ENCODE assay signal across 16 cellular contexts in the genomic region with DNA sequence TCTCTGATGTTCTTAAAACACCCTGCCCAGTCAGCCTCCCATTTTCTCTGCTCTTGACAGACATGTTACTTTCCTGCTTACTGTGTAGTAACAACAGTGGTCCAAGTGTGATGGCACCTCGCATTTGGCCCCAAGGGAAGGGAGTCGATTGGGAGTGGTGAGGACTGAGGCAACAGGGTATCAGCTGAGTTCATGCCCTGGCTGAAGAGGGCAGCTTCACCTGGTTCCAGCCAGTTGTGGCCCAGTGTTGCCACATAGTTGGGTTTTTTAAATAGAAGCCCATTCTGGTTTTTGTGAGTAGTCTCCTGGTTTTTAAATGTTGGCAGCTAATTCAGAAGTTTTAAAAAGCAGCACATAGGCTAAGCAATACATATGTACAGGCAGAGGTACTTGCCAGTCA. TPM values are rescaled to one million over a fixed set of nuclear protein-coding genes. Genes with fewer than 3 reads are reported as not detected.
DNase-seq lines count a peak whose midpoint lies in the region; ATAC-seq, FAIRE-seq and TF ChIP-seq lines count a peak whose summit lies in the region.
"Had no signal": no experiment of that assay in that cellular context is flagged by ENCODE, and none has a peak within 500 bp of the region (broad histone marks: within the 10 kb centered on the region; RNA-seq: fewer than 3 reads in every experiment).

No MANE protein-coding gene starts in this region.

- TF ChIP-seq CTCF in HepG2 (CRISPR knock-in tag; IDR thresholded peaks at IDR 0.05), result no peak
- no peak for TF ChIP-seq CTCF in right lobe of liver (IDR thresholded peaks at IDR 0.05)

- TF ChIP-seq POLR2A in HepG2 (IDR thresholded peaks at IDR 0.05; ENCODE audit: insufficient read depth in 1 of 2, low read depth in 2 of 2, low read length in 2 of 2) (no peak), right lobe of liver (IDR thresholded peaks at IDR 0.05) (no peak)

- intact Hi-C loops in HepG2 (cut with micrococcal nuclease; ENCODE audit: unreplicated experiment), result no loop called here
- intact Hi-C loops in right lobe of liver (cut with DNase I), result no loop called here

- H3K9me3 ChIP-seq in HepG2 (ENCODE audit: low read length) (no peaks in the 10 kb centered on the region), right lobe of liver (no peaks in the 10 kb centered on the region)
- H3K9me3 ChIP-seq: BLaER1 treated with 17β-estradiol and CSF1 and Interleukin-3, amounts not matched to agents 10 nM and 100 nM had no signal

- WGBS in HepG2 (ENCODE audit: low lambda C conversion rate), result 97% methylated on average over 2 of the region's 2 CpGs
- WGBS in right lobe of liver (ENCODE audit: insufficient coverage, low coverage, low lambda C conversion rate, missing lambda C conversion rate), result no CpG with 5 or more reads among the region's 2 CpGs

- H3K27me3 Mint-ChIP-seq in activated T-cell treated with anti-CD3 and anti-CD28 coated beads, Interleukin-2, amount 50 U/mL, for 72 hours (ENCODE audit: low read depth), result no peaks in the 10 kb centered on the region
- no peaks in the 10 kb centered on the region for H3K27me3 Mint-ChIP-seq in activated T-helper 17 cell treated with anti-CD3 and anti-CD28 coated beads, Interleukin-2, amount 50 U/mL, for 72 hours
- H3K27me3 Mint-ChIP-seq: B cell had no signal

- no peak overlapping the region for H2AFZ ChIP-seq in HepG2 (ENCODE audit: low read length)

- no peaks in the 10 kb centered on the region for H3K4me1 Mint-ChIP-seq in activated T-cell treated with anti-CD3 and anti-CD28 coated beads, Interleukin-2, amount 50 U/mL, for 72 hours (ENCODE audit: low read depth)
- no peaks in the 10 kb centered on the region for H3K4me1 Mint-ChIP-seq in activated T-helper 17 cell treated with anti-CD3 and anti-CD28 coated beads, Interleukin-2, amount 50 U/mL, for 72 hours
- H3K4me1 Mint-ChIP-seq: B cell had no signal

- H3K36me3 ChIP-seq in HepG2 (replicated peaks in 1 of 2; ENCODE audit: control insufficient read depth in 1 of 2, insufficient read depth in 2 of 2, low read length in 2 of 2) (peaks cover 50 to 68% of the 10 kb centered on the region in 2 experiments), right lobe of liver (peaks cover 0 to 41% (median 14%) of the 10 kb centered on the region in 4 donors)

- no peak overlapping the region for H3K4me3 ChIP-seq in HepG2 (replicated peaks in 1 of 3; ENCODE audit: insufficient read depth in 1 of 3, low read depth in 2 of 3, low read length in 3 of 3)
- no peak overlapping the region for H3K4me3 ChIP-seq in right lobe of liver
- H3K4me3 ChIP-seq: BLaER1 treated with 17β-estradiol and CSF1 and Interleukin-3, amounts not matched to agents 10 nM and 100 nM had no signal

- H3K27ac Mint-ChIP-seq in activated T-cell treated with anti-CD3 and anti-CD28 coated beads, Interleukin-2, amount 50 U/mL, for 72 hours, result peak overlapping the region; percentile 30
- peak overlapping the region; percentile 33 for H3K27ac Mint-ChIP-seq in activated T-helper 17 cell treated with anti-CD3 and anti-CD28 coated beads, Interleukin-2, amount 50 U/mL, for 72 hours
- H3K27ac Mint-ChIP-seq: B cell; CD8-positive, alpha-beta T cell; HFFc6 had no signal

- H3K27ac ChIP-seq in HepG2 (ENCODE audit: extremely low read length, insufficient read depth, low read length) (no peak overlapping the region), right lobe of liver (no peak overlapping the region)
- H3K27ac ChIP-seq: BLaER1 treated with 17β-estradiol and CSF1 and Interleukin-3, amounts not matched to agents 10 nM and 100 nM had no signal

- no peaks in the 10 kb centered on the region for H3K9me3 Mint-ChIP-seq in activated T-cell treated with anti-CD3 and anti-CD28 coated beads, Interleukin-2, amount 50 U/mL, for 72 hours
- H3K9me3 Mint-ChIP-seq in activated T-helper 17 cell treated with anti-CD3 and anti-CD28 coated beads, Interleukin-2, amount 50 U/mL, for 72 hours, result no peaks in the 10 kb centered on the region
- H3K9me3 Mint-ChIP-seq: CD8-positive, alpha-beta T cell; HFFc6 had no signal

- ATAC-seq in activated T-cell treated with anti-CD3 and anti-CD28 coated beads, Interleukin-2, amount 50 U/mL, for 72 hours (replicated peaks in 1 of 2), result no peak
- ATAC-seq in HepG2 (no peak), right lobe of liver (no peak), GM18520 (IDR thresholded peaks at IDR 0.05; ENCODE audit: unreplicated experiment) (no peak)
- ATAC-seq in activated T-helper 17 cell treated with anti-CD3 and anti-CD28 coated beads, Interleukin-2, amount 50 U/mL, for 72 hours (replicated peaks), result no peak
- ATAC-seq: CD8-positive, alpha-beta T cell; HCT116 had no signal

- no peak for TF ChIP-seq RAD21 in HepG2 (CRISPR knock-in tag; IDR thresholded peaks at IDR 0.05)

- no peak overlapping the region for H3K4me3 Mint-ChIP-seq in activated T-cell treated with anti-CD3 and anti-CD28 coated beads, Interleukin-2, amount 50 U/mL, for 72 hours
- no peak overlapping the region for H3K4me3 Mint-ChIP-seq in activated T-helper 17 cell treated with anti-CD3 and anti-CD28 coated beads, Interleukin-2, amount 50 U/mL, for 72 hours
- H3K4me3 Mint-ChIP-seq: B cell; CD8-positive, alpha-beta T cell; HFFc6 had no signal

- DNase-seq in activated T-cell treated with anti-CD3 and anti-CD28 coated beads, Interleukin-2, amount 50 U/mL, for 72 hours, result no peak
- DNase-seq in activated T-cell treated with anti-CD3 and anti-CD28 coated beads, Interleukin-2, amount 50 U/mL, for 48 hours, result no peak
- DNase-seq in HepG2 (ENCODE audit: low spot score) (no peak), right lobe of liver (no peak)
- DNase-seq: Calu3; CD8-positive, alpha-beta T cell; DMS79 treated with DMSO at 0.1 percent for 48 hours; GF-D8; GOT3; H7; HFFc6 had no signal

- TF ChIP-seq EP300 in HepG2 (IDR thresholded peaks at IDR 0.05; ENCODE audit: low read depth in 2 of 2, low read length in 2 of 2) (no peak), HepG2 (CRISPR knock-in tag; IDR thresholded peaks at IDR 0.05; ENCODE audit: borderline replicate concordance) (no peak)

- no peaks in the 10 kb centered on the region for H3K27me3 ChIP-seq in HepG2 (ENCODE audit: control insufficient read depth in 1 of 2, insufficient read depth in 2 of 2, low read length in 2 of 2)
- H3K27me3 ChIP-seq in right lobe of liver, result no peaks in the 10 kb centered on the region
- H3K27me3 ChIP-seq: BLaER1 treated with 17β-estradiol and CSF1 and Interleukin-3, amounts not matched to agents 10 nM and 100 nM had no signal

- BruUV-seq in HepG2 (replicated peaks; lab: Mats Ljungman, UMichigan), result no TSS peak

- no peak overlapping the region for H3K4me2 ChIP-seq in HepG2 (ENCODE audit: low read depth, low read length)
- H3K4me2 ChIP-seq: BLaER1 treated with 17β-estradiol and CSF1 and Interleukin-3, amounts not matched to agents 10 nM and 100 nM had no signal

- H3K36me3 Mint-ChIP-seq in activated T-cell treated with anti-CD3 and anti-CD28 coated beads, Interleukin-2, amount 50 U/mL, for 72 hours (ENCODE audit: insufficient read depth in 2 of 2), result peaks cover 0 to 11% of the 10 kb centered on the region in 2 donors
- peaks cover 70% of the 10 kb centered on the region for H3K36me3 Mint-ChIP-seq in activated T-helper 17 cell treated with anti-CD3 and anti-CD28 coated beads, Interleukin-2, amount 50 U/mL, for 72 hours (ENCODE audit: low read depth)

- no peak overlapping the region for H3K9ac ChIP-seq in HepG2 (ENCODE audit: insufficient read depth, low read depth, low read length)
- H3K9ac ChIP-seq: BLaER1 treated with 17β-estradiol and CSF1 and Interleukin-3, amounts not matched to agents 10 nM and 100 nM had no signal

- FAIRE-seq in HepG2 (lab: Jason Lieb, UNC), result no peak

- POLR2A ChIA-PET in HepG2 (lab: Yijun Ruan, JAX), result no interaction called here

- CTCF ChIA-PET in HepG2 (lab: Yijun Ruan, JAX; ENCODE audit: low intra/inter-chr PET ratio, low total read pairs), result no interaction called here

- no peaks in the 10 kb centered on the region for H4K20me1 ChIP-seq in HepG2 (ENCODE audit: insufficient read depth, low read length)

- H3K79me2 ChIP-seq in HepG2 (ENCODE audit: insufficient read depth, low read length), result no peaks in the 10 kb centered on the region

- H3K4me1 ChIP-seq in HepG2 (ENCODE audit: insufficient read depth, low read length), result no peaks in the 10 kb centered on the region
- no peaks in the 10 kb centered on the region for H3K4me1 ChIP-seq in right lobe of liver

- in situ Hi-C loops in HepG2 (cut with HindIII; ENCODE audit: extremely low pct_ligation_motif_present, low pct_unique_long_range_greater_than_20kb), result no loop called here

TF ChIP-seq in HepG2, 621 proteins besides CTCF, POLR2A, EP300 and RAD21 (continues in another document):
- TF ChIP-seq CBX5 (CRISPR knock-in tag; IDR thresholded peaks at IDR 0.05; ENCODE audit: borderline replicate concordance) (no peak), HNRNPUL1 (IDR thresholded peaks at IDR 0.05; ENCODE audit: low read depth, low read length) (no peak), SMYD3 (CRISPR knock-in tag; IDR thresholded peaks at IDR 0.05) (no peak), RCOR2 (CRISPR knock-in tag; IDR thresholded peaks at IDR 0.05) (no peak)

RNA-seq across cellular contexts. Expression of a gene that starts 37.2 kb away (rescaled TPM):
- total RNA-seq in activated T-cell treated with anti-CD3 and anti-CD28 coated beads, Interleukin-2, amount 50 U/mL, for 72 hours, result 10 to 100 TPM; 23.3 to 23.6 TPM
- total RNA-seq in HepG2 (2016; rRNA removed; fragmentation: Illumina TruSeq; extraction: Trizol), result 60.8 and 89.4 TPM in 2 replicates
- total RNA-seq in HepG2 (2016; cell fraction: cytosol; rRNA removed; fragmentation: Illumina TruSeq; extraction: Trizol; ENCODE audit: low read depth), result 12.9 and 14.8 TPM in 2 replicates
- 57.7 and 87.7 TPM in 2 replicates for total RNA-seq in HepG2 (2016; cell fraction: insoluble cytoplasmic fraction; rRNA removed; fragmentation: Illumina TruSeq; extraction: Trizol)
- 22.8 and 23.2 TPM in 2 replicates for total RNA-seq in HepG2 (2016; cell fraction: membrane; rRNA removed; fragmentation: Illumina TruSeq; extraction: Trizol)
- 61.8 and 69.9 TPM in 2 replicates for total RNA-seq in HepG2 (2016; cell fraction: nucleus; rRNA removed; fragmentation: Illumina TruSeq; extraction: Trizol)
- 44.0 and 44.6 TPM in 2 replicates for polyA plus RNA-seq in HepG2 (2011; rRNA removed)
- polyA plus RNA-seq in HepG2 (2011; cell fraction: cytosol; rRNA removed), result 26.6 and 34.6 TPM in 2 replicates
- 49.9 and 56.4 TPM in 2 replicates for polyA plus RNA-seq in HepG2 (2011; cell fraction: nucleus; rRNA removed)
- 42.2 and 43.8 TPM in 2 replicates for polyA plus RNA-seq in HepG2 (2012)
- polyA plus RNA-seq in HepG2 (2016; cell fraction: cytosol; fragmentation: Illumina TruSeq; extraction: Trizol; ENCODE audit: low read depth), result 1.1 TPM in 2 replicates
- 38.0 and 39.6 TPM in 2 replicates for polyA plus RNA-seq in HepG2 (2016; cell fraction: insoluble cytoplasmic fraction; fragmentation: Illumina TruSeq; extraction: Trizol; ENCODE audit: low read depth)
- polyA plus RNA-seq in HepG2 (2016; cell fraction: membrane; fragmentation: Illumina TruSeq; extraction: Trizol; ENCODE audit: low read depth), result 3.0 and 3.5 TPM in 2 replicates
- 60.6 and 68.6 TPM in 2 replicates for polyA plus RNA-seq in HepG2 (2016; cell fraction: nucleus; fragmentation: Illumina TruSeq; extraction: Trizol; ENCODE audit: insufficient read depth, low read depth)
- 69.3 and 130 TPM in 2 replicates for polyA minus RNA-seq in HepG2 (2011; rRNA and poly(A)+ RNA removed; ENCODE audit: low replicate concordance)
- polyA minus RNA-seq in HepG2 (2011; cell fraction: cytosol; rRNA and poly(A)+ RNA removed), result 69.6 and 83.1 TPM in 2 replicates
- polyA minus RNA-seq in HepG2 (2011; cell fraction: nucleus; rRNA and poly(A)+ RNA removed), result 96.2 and 117 TPM in 2 replicates
- total RNA-seq in right lobe of liver, result 10 to 100 TPM; 23.4 to 30.0 (median 26.9) TPM
- 10 to 100 TPM; 22.9 to 32.0 TPM for total RNA-seq in activated T-helper 17 cell treated with anti-CD3 and anti-CD28 coated beads, Interleukin-2, amount 50 U/mL, for 72 hours
